In the genomic region with DNA sequence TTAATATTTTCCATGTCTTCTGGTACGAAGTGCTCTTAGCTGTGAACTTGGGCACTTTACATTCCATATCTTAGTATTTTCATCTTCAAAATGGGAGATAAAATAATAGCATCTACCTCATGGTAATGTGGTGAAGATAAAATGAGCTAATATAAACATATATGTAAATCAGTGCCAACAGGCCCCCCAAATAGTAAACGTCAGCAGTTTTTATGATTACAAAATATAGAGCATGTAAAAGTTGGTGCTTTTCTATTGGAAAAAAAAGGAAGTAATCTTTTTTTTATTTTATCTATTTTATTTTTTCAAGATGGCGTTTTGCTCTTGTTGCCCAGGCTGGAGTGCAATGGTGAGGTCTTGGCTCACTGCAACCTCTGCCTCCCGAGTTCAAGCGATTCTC, we compare ENCODE assay signal across 9 cellular contexts.
"Had no signal": no experiment of that assay in that cellular context is flagged by ENCODE, and none has a peak within 500 bp of the region (broad histone marks: within the 10 kb centered on the region; RNA-seq: fewer than 3 reads in every experiment).

No MANE protein-coding gene starts in this region.

- H3K9me3 Mint-ChIP-seq: GM23338 had no signal

- ATAC-seq: GM23338 had no signal

- H3K4me3 ChIP-seq: GM23338 had no signal

- DNase-seq: H9, HCEC 1CT, Karpas-422, KBM-7 had no signal

- H3K4me3 Mint-ChIP-seq: GM23338, H9 had no signal

- H3K27ac Mint-ChIP-seq: GM23338, H9 had no signal

- H3K4me2 ChIP-seq: GM23338, KMS-11 had no signal

- H3K9ac ChIP-seq: KMS-11 had no signal

- FAIRE-seq: H1, H54, HTR-8/SVneo had no signal

- H3K27ac ChIP-seq: KMS-11 had no signal
